In the genomic region with DNA sequence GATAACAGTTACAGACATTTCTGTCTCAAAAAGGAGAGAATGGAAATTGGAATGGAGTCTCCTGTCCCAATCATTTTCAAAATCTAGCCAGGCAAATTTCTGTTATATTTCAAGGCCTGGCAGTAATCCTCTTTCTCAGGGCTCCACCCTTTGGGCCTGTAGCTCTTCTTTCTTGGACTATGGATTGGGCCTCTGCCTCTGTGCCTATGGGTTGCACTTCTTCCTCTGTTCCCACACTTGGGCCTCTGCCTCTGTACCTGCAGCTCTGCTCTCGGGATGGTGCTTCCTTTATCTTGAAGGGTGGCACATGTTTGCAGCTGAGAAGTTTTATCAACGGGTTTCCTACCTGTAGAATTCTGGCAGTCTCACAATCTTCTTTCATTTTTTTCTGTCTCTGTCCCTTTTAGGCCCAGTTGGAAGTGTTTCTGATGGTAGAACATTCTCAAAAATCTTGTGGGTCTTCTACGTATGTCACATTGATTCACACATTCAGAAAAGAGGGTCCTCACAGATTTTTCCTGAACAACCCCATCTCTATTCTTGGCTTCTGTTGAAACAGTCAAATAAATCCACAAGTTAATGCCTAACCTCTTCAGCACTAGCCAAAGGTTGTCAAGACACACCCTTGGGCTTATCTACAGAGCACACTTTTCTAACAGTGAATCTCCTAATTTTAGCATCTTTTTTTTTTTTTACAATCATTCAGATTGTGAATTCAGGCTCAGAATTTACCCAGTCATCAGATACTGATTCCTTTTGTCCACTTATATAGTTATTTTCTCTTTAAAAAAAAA, we compare ENCODE assay signal across 22 cellular contexts.
"Had no signal": no experiment of that assay in that cellular context is flagged by ENCODE, and none has a peak within 500 bp of the region (broad histone marks: within the 10 kb centered on the region; RNA-seq: fewer than 3 reads in every experiment).

No MANE protein-coding gene starts in this region.

- H3K36me3 ChIP-seq: SJSA1 had no signal

- FAIRE-seq: HTR-8/SVneo, RCC 7860 had no signal

- H3K9me3 ChIP-seq: SJSA1 had no signal

- DNase-seq: KBM-7, MV-4-11, NCI-H1048, NCI-H1105, NCI-H1417, NCI-H1436 treated with DMSO at 0.1 percent for 48 hours, NCI-H1694, NCI-H187 treated with DMSO at 0.1 percent for 48 hours, NCI-H2029 treated with DMSO at 0.1 percent for 48 hours, NCI-H2171 treated with DMSO at 0.1 percent for 48 hours, NCI-H345, NCI-H446 treated with DMSO at 0.1 percent for 48 hours, NCI-H510A treated with DMSO at 0.1 percent for 48 hours, NCI-H526, Right ventricle myocardium superior, RPMI8226, SIG-M5 had no signal

- H3K27ac ChIP-seq: HL-60, SJSA1, SK-N-MC had no signal

- H3K4me1 ChIP-seq: SJSA1 had no signal

- H3K27me3 ChIP-seq: SJSA1 had no signal

- H3K4me3 ChIP-seq: SJSA1, SK-N-MC had no signal
